ENCODE assay signal across 19 cellular contexts in genomic region chr7:154767821-154768415, GRCh38.
"Had no signal": no experiment of that assay in that cellular context is flagged by ENCODE, and none has a peak within 500 bp of the region (broad histone marks: within the 10 kb centered on the region; RNA-seq: fewer than 3 reads in every experiment).

No MANE protein-coding gene starts in this region.

- H3K4me1 Mint-ChIP-seq: activated B cell treated with CpG ODN at 0.5 μM for 24 hours; activated CD4-positive, alpha-beta T cell treated with anti-CD3 and anti-CD28 coated beads, Interleukin-2, amount 10 ng/mL, durations not matched to agents 24 days and 14 days; activated naive CD8-positive, alpha-beta T cell treated with anti-CD3 and anti-CD28 coated beads, Interleukin-2, amount 10 ng/mL, durations not matched to agents 7 days and 5 days; immature natural killer cell; neural crest cell had no signal

- H3K36me3 ChIP-seq: breast epithelium, lower lobe of right lung, ovary, spleen, suprapubic skin, upper lobe of left lung had no signal

- ATAC-seq: activated T-cell treated with anti-CD3 and anti-CD28 coated beads, Interleukin-2, amount 50 U/mL, for 72 hours; lower lobe of right lung had no signal

- H3K4me3 ChIP-seq: breast epithelium, lower lobe of right lung, ovary, sigmoid colon, spleen, suprapubic skin, upper lobe of left lung had no signal

- H3K4me3 Mint-ChIP-seq: activated B cell treated with CpG ODN at 0.5 μM for 24 hours; activated CD4-positive, alpha-beta T cell treated with anti-CD3 and anti-CD28 coated beads, Interleukin-2, amount 10 ng/mL, durations not matched to agents 24 days and 14 days; activated naive CD8-positive, alpha-beta T cell treated with anti-CD3 and anti-CD28 coated beads, Interleukin-2, amount 10 ng/mL, durations not matched to agents 7 days and 5 days; activated T-cell treated with anti-CD3 and anti-CD28 coated beads, Interleukin-2, amount 50 U/mL, for 72 hours; endodermal cell; immature natural killer cell; neural crest cell; stimulated activated naive CD8-positive, alpha-beta T cell treated with anti-CD3 and anti-CD28 coated beads, Interleukin-15, Interleukin-2, amounts not matched to agents 100 ng/mL and 50 ng/mL, for 24 hours had no signal

- H3K4me1 ChIP-seq: breast epithelium, lower lobe of right lung, sigmoid colon, spleen, suprapubic skin, upper lobe of left lung had no signal

- H3K9me3 ChIP-seq: breast epithelium, lower lobe of right lung, ovary, sigmoid colon, upper lobe of left lung had no signal

- H3K27ac Mint-ChIP-seq: activated B cell treated with CpG ODN at 0.5 μM for 24 hours; activated CD4-positive, alpha-beta T cell treated with anti-CD3 and anti-CD28 coated beads, Interleukin-2, amount 10 ng/mL, durations not matched to agents 24 days and 14 days; activated naive CD8-positive, alpha-beta T cell treated with anti-CD3 and anti-CD28 coated beads, Interleukin-2, amount 10 ng/mL, durations not matched to agents 7 days and 5 days; activated T-cell treated with anti-CD3 and anti-CD28 coated beads, Interleukin-2, amount 50 U/mL, for 72 hours; immature natural killer cell; stimulated activated naive CD8-positive, alpha-beta T cell treated with anti-CD3 and anti-CD28 coated beads, Interleukin-15, Interleukin-2, amounts not matched to agents 100 ng/mL and 50 ng/mL, for 24 hours had no signal

- H3K27ac ChIP-seq: breast epithelium, lower lobe of right lung, ovary, sigmoid colon, spleen, suprapubic skin, upper lobe of left lung had no signal

- H3K9me3 Mint-ChIP-seq: activated B cell treated with CpG ODN at 0.5 μM for 24 hours; activated CD4-positive, alpha-beta T cell treated with anti-CD3 and anti-CD28 coated beads, Interleukin-2, amount 10 ng/mL, durations not matched to agents 24 days and 14 days; activated naive CD8-positive, alpha-beta T cell treated with anti-CD3 and anti-CD28 coated beads, Interleukin-2, amount 10 ng/mL, durations not matched to agents 7 days and 5 days; endodermal cell; neural crest cell; stimulated activated naive CD8-positive, alpha-beta T cell treated with anti-CD3 and anti-CD28 coated beads, Interleukin-15, Interleukin-2, amounts not matched to agents 100 ng/mL and 50 ng/mL, for 24 hours had no signal

- DNase-seq: activated B cell treated with CpG ODN at 0.5 μM for 24 hours; activated CD4-positive, alpha-beta T cell treated with anti-CD3 and anti-CD28 coated beads, Interleukin-2, amount 10 ng/mL, durations not matched to agents 24 days and 14 days; activated CD8-positive, alpha-beta memory T cell treated with anti-CD3 and anti-CD28 coated beads, Interleukin-2, amount 50 U/mL, for 48 hours; activated gamma-delta T cell treated with Interleukin-2 at 50 U/mL for 16 hours; activated naive CD8-positive, alpha-beta T cell treated with anti-CD3 and anti-CD28 coated beads, Interleukin-2, amount 10 ng/mL, durations not matched to agents 7 days and 5 days; activated T-cell treated with anti-CD3 and anti-CD28 coated beads, Interleukin-2, amount 50 U/mL, for 72 hours; endodermal cell; head of caudate nucleus; immature natural killer cell; lower lobe of right lung; midbrain; ovary; sigmoid colon; spleen had no signal

- H3K27me3 ChIP-seq: breast epithelium, ovary, sigmoid colon, spleen, suprapubic skin, upper lobe of left lung had no signal

- H3K36me3 Mint-ChIP-seq: activated naive CD8-positive, alpha-beta T cell treated with anti-CD3 and anti-CD28 coated beads, Interleukin-2, amount 10 ng/mL, durations not matched to agents 7 days and 5 days; immature natural killer cell had no signal

- H3K27me3 Mint-ChIP-seq: activated B cell treated with CpG ODN at 0.5 μM for 24 hours; activated CD4-positive, alpha-beta T cell treated with anti-CD3 and anti-CD28 coated beads, Interleukin-2, amount 10 ng/mL, durations not matched to agents 24 days and 14 days; stimulated activated naive CD8-positive, alpha-beta T cell treated with anti-CD3 and anti-CD28 coated beads, Interleukin-15, Interleukin-2, amounts not matched to agents 100 ng/mL and 50 ng/mL, for 24 hours had no signal
